24 cellular contexts compared by ENCODE assay signal in the genomic region with DNA sequence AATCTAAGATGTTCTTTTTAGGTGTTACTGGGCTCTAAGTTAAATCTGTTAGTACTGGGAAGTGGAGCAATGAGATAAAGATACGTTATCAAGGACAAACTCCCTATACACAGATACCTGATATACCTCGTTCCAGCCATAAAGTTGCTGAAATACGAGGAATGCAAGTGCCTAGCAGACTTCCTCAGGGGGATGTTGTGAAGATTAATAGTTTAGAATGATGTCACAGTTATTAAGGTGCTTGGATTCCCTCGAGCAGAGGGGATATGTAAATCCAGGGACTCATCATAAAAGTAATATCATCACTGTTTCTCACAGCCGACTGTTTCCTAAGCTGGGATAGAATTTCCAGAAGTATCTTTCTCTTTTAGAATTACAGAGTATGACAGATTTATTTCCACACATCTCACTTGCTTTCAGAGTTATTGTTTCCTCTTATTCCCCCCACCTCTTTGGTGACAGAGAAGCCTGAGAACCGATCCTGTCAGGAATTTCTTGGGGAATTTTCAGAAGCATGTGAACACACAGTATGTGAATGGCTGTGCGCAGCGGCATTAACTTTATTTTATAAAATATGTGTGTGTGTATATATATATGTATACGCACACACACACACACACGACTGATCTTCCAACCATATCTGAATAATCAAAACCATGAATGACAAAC.
"Had no signal": no experiment of that assay in that cellular context is flagged by ENCODE, and none has a peak within 500 bp of the region (broad histone marks: within the 10 kb centered on the region; RNA-seq: fewer than 3 reads in every experiment).

No MANE protein-coding gene starts in this region.

- H3K9me3 ChIP-seq: adrenal gland, body of pancreas, Peyer's patch, SJSA1 had no signal

- H3K9ac ChIP-seq: KMS-11 had no signal

- H3K4me3 ChIP-seq: adrenal gland, body of pancreas, Peyer's patch, SJSA1 had no signal

- H3K36me3 ChIP-seq: adrenal gland, Peyer's patch, SJSA1 had no signal

- H3K27me3 ChIP-seq: adrenal gland, body of pancreas, Peyer's patch, SJSA1 had no signal

- H3K27ac ChIP-seq: adrenal gland, body of pancreas, KMS-11, Peyer's patch, RWPE1, SJSA1 had no signal

- DNase-seq: activated B cell treated with CpG ODN at 0.5 μM for 24 hours; activated CD4-positive, alpha-beta T cell treated with anti-CD3 and anti-CD28 coated beads for 1 hour; activated CD4-positive, alpha-beta T cell treated with anti-CD3 and anti-CD28 coated beads, Interleukin-2, amount 10 ng/mL, durations not matched to agents 24 days and 14 days; activated CD4-positive, alpha-beta T cell treated with anti-CD3 and anti-CD28 coated beads, Interleukin-2, amount 50 U/mL, for 48 hours; activated CD8-positive, alpha-beta memory T cell treated with anti-CD3 and anti-CD28 coated beads, Interleukin-2, amount 10 ng/mL, durations not matched to agents 7 days and 5 days; activated gamma-delta T cell treated with Interleukin-2 at 50 U/mL for 16 hours; activated naive CD4-positive, alpha-beta T cell treated with anti-CD3 and anti-CD28 coated beads, Interleukin-2, amount 10 ng/mL, durations not matched to agents 7 days and 5 days; activated naive CD8-positive, alpha-beta T cell treated with anti-CD3 and anti-CD28 coated beads, Interleukin-2, amount 10 ng/mL, durations not matched to agents 7 days and 5 days; activated T-cell treated with anti-CD3 and anti-CD28 coated beads, Interleukin-2, amount 50 U/mL, for 4 hours; adrenal gland; anterior cingulate cortex; body of pancreas; central memory CD4-positive, alpha-beta T cell; NCI-H1092; NCI-H1417; NCI-H1930; NCI-H345; NCI-H510A treated with DMSO at 0.1 percent for 48 hours; Right ventricle myocardium superior; SW 1271 had no signal

- H3K4me2 ChIP-seq: KMS-11 had no signal
